Comparison of ENCODE assay signal across 13 cellular contexts in the genomic region with DNA sequence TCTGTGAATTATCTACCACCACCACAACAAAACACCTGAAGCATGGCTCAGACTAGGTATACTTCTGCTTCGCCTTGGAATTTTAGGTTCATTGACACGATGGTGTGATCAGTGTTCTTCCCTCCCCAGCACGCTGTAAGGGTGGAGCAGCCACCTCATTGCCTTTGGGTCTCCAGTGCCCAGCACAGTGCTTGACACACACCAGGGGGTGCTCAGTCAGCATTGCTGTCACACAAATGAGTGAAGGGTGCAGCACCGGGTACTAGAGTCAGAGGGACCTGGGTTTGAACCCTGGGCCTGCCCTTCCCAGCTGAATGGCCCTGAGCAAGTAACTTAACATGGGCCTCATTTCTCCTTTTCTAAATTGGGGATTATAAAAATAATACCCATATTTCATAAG. TPM values are rescaled to one million over a fixed set of nuclear protein-coding genes. Genes with fewer than 3 reads are reported as not detected.
DNase-seq lines count a peak whose midpoint lies in the region; ATAC-seq and TF ChIP-seq lines count a peak whose summit lies in the region.
"Had no signal": no experiment of that assay in that cellular context is flagged by ENCODE, and none has a peak within 500 bp of the region (broad histone marks: within the 10 kb centered on the region; RNA-seq: fewer than 3 reads in every experiment).

No MANE protein-coding gene starts in this region.

- no peak overlapping the region for H2AFZ ChIP-seq in osteoblast (ENCODE audit: low read length)

- peaks cover 2% of the 10 kb centered on the region for H3K4me1 Mint-ChIP-seq in activated naive CD8-positive, alpha-beta T cell treated with anti-CD3 and anti-CD28 coated beads, Interleukin-2, amount 10 ng/mL, durations not matched to agents 7 days and 5 days
- H3K4me1 Mint-ChIP-seq in activated naive CD8-positive, alpha-beta T cell treated with anti-CD3 and anti-CD28 coated beads for 36 hours, result no peaks in the 10 kb centered on the region
- H3K4me1 Mint-ChIP-seq: activated CD4-positive, alpha-beta T cell treated with anti-CD3 and anti-CD28 coated beads, Interleukin-2, amount 10 ng/mL, durations not matched to agents 7 days and 5 days had no signal

- TF ChIP-seq POLR2A in transverse colon (IDR thresholded peaks at IDR 0.05), result no peak

- peaks cover 4% of the 10 kb centered on the region for H3K27me3 Mint-ChIP-seq in activated naive CD8-positive, alpha-beta T cell treated with anti-CD3 and anti-CD28 coated beads, Interleukin-2, amount 10 ng/mL, durations not matched to agents 7 days and 5 days
- H3K27me3 Mint-ChIP-seq in activated naive CD8-positive, alpha-beta T cell treated with anti-CD3 and anti-CD28 coated beads for 36 hours, result no peaks in the 10 kb centered on the region
- H3K27me3 Mint-ChIP-seq: memory B cell had no signal

- no peaks in the 10 kb centered on the region for H4K20me1 ChIP-seq in osteoblast (ENCODE audit: insufficient read depth, low read length)

- intact Hi-C loops in dorsolateral prefrontal cortex (cut with DNase I), result no loop called here
- intact Hi-C loops in transverse colon (cut with DNase I; ENCODE audit: low total_unique reads), result loop anchor here (5.0 kb wide), 1 partner anchor 55 kb away; no protein-coding TSS in a partner anchor

- H3K9me3 ChIP-seq in osteoblast (ENCODE audit: low read depth, low read length) (no peaks in the 10 kb centered on the region), transverse colon (no peaks in the 10 kb centered on the region)
- H3K9me3 ChIP-seq: A549 had no signal

- H3K79me2 ChIP-seq in osteoblast (ENCODE audit: insufficient read depth, low read length), result no peaks in the 10 kb centered on the region

- no peaks in the 10 kb centered on the region for H3K9me3 Mint-ChIP-seq in activated naive CD8-positive, alpha-beta T cell treated with anti-CD3 and anti-CD28 coated beads, Interleukin-2, amount 10 ng/mL, durations not matched to agents 7 days and 5 days
- no peaks in the 10 kb centered on the region for H3K9me3 Mint-ChIP-seq in activated naive CD8-positive, alpha-beta T cell treated with anti-CD3 and anti-CD28 coated beads for 36 hours
- H3K9me3 Mint-ChIP-seq: activated CD4-positive, alpha-beta T cell treated with anti-CD3 and anti-CD28 coated beads, Interleukin-2, amount 10 ng/mL, durations not matched to agents 7 days and 5 days; memory B cell had no signal

- peak overlapping the region; percentile 23 for H3K4me2 ChIP-seq in osteoblast (ENCODE audit: insufficient read depth, low read length)

- TF ChIP-seq EP300 in transverse colon (IDR thresholded peaks at IDR 0.05; ENCODE audit: low read depth), result no peak

- H3K4me3 ChIP-seq in dorsolateral prefrontal cortex (no peak overlapping the region), osteoblast (ENCODE audit: insufficient read depth, low read length) (no peak overlapping the region), transverse colon (no peak overlapping the region)
- H3K4me3 ChIP-seq: A549 had no signal

- peak; percentile 12 for DNase-seq in activated naive CD8-positive, alpha-beta T cell treated with anti-CD3 and anti-CD28 coated beads, Interleukin-2, amount 10 ng/mL, durations not matched to agents 7 days and 5 days
- DNase-seq in activated naive CD8-positive, alpha-beta T cell treated with anti-CD3 and anti-CD28 coated beads for 36 hours, result no peak
- DNase-seq in dorsolateral prefrontal cortex (no peak), osteoblast (ENCODE audit: insufficient read length, low spot score, missing footprints) (no peak), transverse colon (no peak), NCI-H774 (lab: John Stamatoyannopoulos, UW) (no peak), glomerular visceral epithelial cell (ENCODE audit: extremely low spot score) (no peak)
- DNase-seq: activated CD4-positive, alpha-beta T cell treated with anti-CD3 and anti-CD28 coated beads, Interleukin-2, amount 10 ng/mL, durations not matched to agents 7 days and 5 days; dermis blood vessel endothelial cell; T-helper 9 cell had no signal

- ATAC-seq in activated naive CD8-positive, alpha-beta T cell treated with anti-CD3 and anti-CD28 coated beads, Interleukin-2, amount 10 ng/mL, durations not matched to agents 7 days and 5 days (ENCODE audit: low read depth), result no peak
- no peak for ATAC-seq in GM21360 (IDR thresholded peaks at IDR 0.05; ENCODE audit: unreplicated experiment)

- H3K36me3 ChIP-seq in osteoblast (ENCODE audit: insufficient read depth, low read length) (no peaks in the 10 kb centered on the region), transverse colon (no peaks in the 10 kb centered on the region)

- H3K27ac Mint-ChIP-seq in activated naive CD8-positive, alpha-beta T cell treated with anti-CD3 and anti-CD28 coated beads, Interleukin-2, amount 10 ng/mL, durations not matched to agents 7 days and 5 days, result no peak overlapping the region
- H3K27ac Mint-ChIP-seq in activated naive CD8-positive, alpha-beta T cell treated with anti-CD3 and anti-CD28 coated beads for 36 hours, result no peak overlapping the region
- H3K27ac Mint-ChIP-seq: activated CD4-positive, alpha-beta T cell treated with anti-CD3 and anti-CD28 coated beads, Interleukin-2, amount 10 ng/mL, durations not matched to agents 7 days and 5 days; memory B cell had no signal

- TF ChIP-seq CTCF in dorsolateral prefrontal cortex (IDR thresholded peaks at IDR 0.05 in 54 of 56, conservative IDR thresholded peaks at IDR 0.05 in 2 of 56; ENCODE audit: low read depth in 1 of 56, partially characterized antibody in 56 of 56) (no peak), osteoblast (IDR thresholded peaks at IDR 0.05; ENCODE audit: extremely low read depth, low read depth, low read length) (no peak), transverse colon (IDR thresholded peaks at IDR 0.05) (no peak)

- H3K36me3 Mint-ChIP-seq in activated naive CD8-positive, alpha-beta T cell treated with anti-CD3 and anti-CD28 coated beads, Interleukin-2, amount 10 ng/mL, durations not matched to agents 7 days and 5 days, result no peaks in the 10 kb centered on the region
- no peaks in the 10 kb centered on the region for H3K36me3 Mint-ChIP-seq in activated naive CD8-positive, alpha-beta T cell treated with anti-CD3 and anti-CD28 coated beads for 36 hours

- no peaks in the 10 kb centered on the region for H3K27me3 ChIP-seq in dorsolateral prefrontal cortex
- peaks cover 4% of the 10 kb centered on the region for H3K27me3 ChIP-seq in osteoblast (ENCODE audit: insufficient read depth, low read length)
- no peaks in the 10 kb centered on the region for H3K27me3 ChIP-seq in transverse colon

- H3K4me1 ChIP-seq in osteoblast (ENCODE audit: insufficient read depth, low read length) (peaks cover 51% of the 10 kb centered on the region), transverse colon (peaks cover 7 to 42% (median 16%) of the 10 kb centered on the region in 4 donors)

- H3K4me3 Mint-ChIP-seq in activated naive CD8-positive, alpha-beta T cell treated with anti-CD3 and anti-CD28 coated beads, Interleukin-2, amount 10 ng/mL, durations not matched to agents 7 days and 5 days, result no peak overlapping the region
- H3K4me3 Mint-ChIP-seq in activated naive CD8-positive, alpha-beta T cell treated with anti-CD3 and anti-CD28 coated beads for 36 hours, result no peak overlapping the region
- H3K4me3 Mint-ChIP-seq: activated CD4-positive, alpha-beta T cell treated with anti-CD3 and anti-CD28 coated beads, Interleukin-2, amount 10 ng/mL, durations not matched to agents 7 days and 5 days; memory B cell had no signal

- in situ Hi-C loops in transverse colon (cut with MboI; ENCODE audit: low pct_ligation_motif_present in 1 of 4, low pct_unique_long_range_greater_than_20kb in 1 of 4, low sequenced_read_pairs in 3 of 4), result no loop called here

- POLR2A ChIA-PET in activated naive CD8-positive, alpha-beta T cell treated with anti-CD3 and anti-CD28 coated beads, Interleukin-2, amount 10 ng/mL, durations not matched to agents 7 days and 5 days (lab: Charles Lee), result no interaction called here

- WGBS in transverse colon (ENCODE audit: low coverage in 1 of 2), 2 donors, result 90% methylated on average over 4 of the region's 4 CpGs; no CpG with 5 or more reads in 1 of the 2 donors

- H3K27ac ChIP-seq in dorsolateral prefrontal cortex (peak overlapping the region in 58 of 59 donors; percentile 75 to 99 (median 97)), osteoblast (ENCODE audit: low read depth, low read length) (peak overlapping the region; percentile 89), transverse colon (peak overlapping the region; percentile 80 to 85 (median 82))

RNA-seq across cellular contexts. Expression of gene ANGPTL2, which starts 9.9 kb away (rescaled TPM):
- total RNA-seq in activated naive CD8-positive, alpha-beta T cell treated with anti-CD3 and anti-CD28 coated beads, Interleukin-2, amount 10 ng/mL, durations not matched to agents 7 days and 5 days, result not detected
- not detected for total RNA-seq in activated naive CD8-positive, alpha-beta T cell treated with anti-CD3 and anti-CD28 coated beads for 36 hours
- total RNA-seq in dorsolateral prefrontal cortex, result 10 to 100 TPM in 30 of 120 experiments, 1 to 10 TPM in 90; 1.8 to 27.8 (median 7.2) TPM
- total RNA-seq in osteoblast, result 39.8 and 72.5 TPM in 2 replicates
- total RNA-seq in transverse colon, result 10 to 100 TPM; 11.0 to 30.8 (median 13.1) TPM
- total RNA-seq: activated CD4-positive, alpha-beta T cell treated with anti-CD3 and anti-CD28 coated beads, Interleukin-2, amount 10 ng/mL, durations not matched to agents 7 days and 5 days had no signal
